8 cellular contexts compared by ENCODE assay signal in genomic region chr3:43286115-43286885, GRCh38. TPM values are rescaled to one million over a fixed set of nuclear protein-coding genes. Genes with fewer than 3 reads are reported as not detected.
DNase-seq lines count a peak whose midpoint lies in the region; ATAC-seq, FAIRE-seq and TF ChIP-seq lines count a peak whose summit lies in the region.

Gene SNRK, plus strand, starts transcription at chr3:43286540. Its CDS starts 16,664 bp downstream, at chr3:43303204.

- H3K4me3 ChIP-seq in BLaER1 treated with 17β-estradiol and CSF1 and Interleukin-3, amounts not matched to agents 10 nM and 100 nM: peak within 1 kb of the TSS; percentile 74 to 95 (median 88)
- H3K4me3 ChIP-seq in H1 (ENCODE audit: extremely low read depth in 1 of 4, insufficient read depth in 2 of 4, low read depth in 3 of 4, low read length in 4 of 4) (peak within 1 kb of the TSS; percentile 71 to 84 (median 78)), mesendoderm (ENCODE audit: low read length) (peak within 1 kb of the TSS; percentile 62)

- no peaks in the 10 kb centered on the region for H3K27me3 ChIP-seq in BLaER1 treated with 17β-estradiol and CSF1 and Interleukin-3, amounts not matched to agents 10 nM and 100 nM
- no peaks in the 10 kb centered on the region for H3K27me3 ChIP-seq in H1 (replicated peaks in 1 of 4; ENCODE audit: control insufficient read depth in 3 of 4, extremely low read depth in 1 of 4, insufficient read depth in 3 of 4, low read length in 3 of 4)
- H3K27me3 ChIP-seq in mesendoderm (ENCODE audit: insufficient read depth, low read length, poor library complexity): no peaks in the 10 kb centered on the region

- H3K23ac ChIP-seq in H1 (ENCODE audit: insufficient read length): no peak within 1 kb of the TSS
- no peak within 1 kb of the TSS for H3K23ac ChIP-seq in mesendoderm (ENCODE audit: low read length)

- peak within 1 kb of the TSS; percentile 88 to 98 (median 93) for H3K4me2 ChIP-seq in BLaER1 treated with 17β-estradiol and CSF1 and Interleukin-3, amounts not matched to agents 10 nM and 100 nM
- peak within 1 kb of the TSS; percentile 86 to 87 for H3K4me2 ChIP-seq in H1 (ENCODE audit: insufficient read depth in 1 of 2, low read depth in 2 of 2, low read length in 2 of 2)
- peak within 1 kb of the TSS; percentile 91 for H3K4me2 ChIP-seq in mesendoderm (ENCODE audit: low read length)

- H4K20me1 ChIP-seq in BLaER1 treated with 17β-estradiol and CSF1 and Interleukin-3, amounts not matched to agents 10 nM and 100 nM: peaks cover 17 to 45% (median 40%) of the 10 kb centered on the region in 11 experiments; a peak in 17 of 22 replicates
- H4K20me1 ChIP-seq in H1 (replicated peaks in 1 of 2; ENCODE audit: control insufficient read depth in 1 of 2, insufficient read depth in 2 of 2, low read length in 2 of 2): peaks cover 5 to 9% of the 10 kb centered on the region in 2 experiments

- H3K79me2 ChIP-seq in H1 (ENCODE audit: control insufficient read depth in 1 of 2, insufficient read depth in 2 of 2, low read length in 2 of 2) (peaks cover 0 to 41% of the 10 kb centered on the region in 2 experiments; a peak in 2 of 4 replicates), mesendoderm (ENCODE audit: control insufficient read depth, insufficient read depth, low read length) (peaks cover 17% of the 10 kb centered on the region)

- POLR2A ChIA-PET in H1 (lab: Charles Lee; ENCODE audit: partially characterized antibody): interaction anchor here (0.6 to 1.7 kb wide), 4 partner anchors 11 to 587 kb away, joined by 3 to 6 read pairs (median 4); no protein-coding TSS in a partner anchor

- peak within 1 kb of the TSS; percentile 89 to 96 (median 93) for H3K27ac ChIP-seq in BLaER1 treated with 17β-estradiol and CSF1 and Interleukin-3, amounts not matched to agents 10 nM and 100 nM
- peak within 1 kb of the TSS; percentile 70; the same call in 1 of the 2 replicates for H3K27ac ChIP-seq in H1 (ENCODE audit: low read depth, low read length)
- H3K27ac ChIP-seq in mesendoderm (ENCODE audit: low read depth, low read length): peak within 1 kb of the TSS; percentile 44

- no peak within 1 kb of the TSS for H2BK20ac ChIP-seq in H1 (ENCODE audit: low read length)

- H4K8ac ChIP-seq in H1 (ENCODE audit: extremely low read depth, insufficient read depth, low read length) (peak within 1 kb of the TSS; percentile 82), mesendoderm (ENCODE audit: low read depth, low read length) (peak within 1 kb of the TSS; percentile 70)

- H3K4ac ChIP-seq in H1 (replicated peaks; ENCODE audit: insufficient read length, low read depth, low read length) (no peak within 1 kb of the TSS), mesendoderm (ENCODE audit: low read depth, low read length) (peak within 1 kb of the TSS; percentile 78)

- TF ChIP-seq POLR2A in H1 (IDR thresholded peaks at IDR 0.05; ENCODE audit: control extremely low read depth in 1 of 2, low read depth in 2 of 2, low read length in 2 of 2): peak in 1 of 2 experiments; percentile 11; a peak in 1 of 3 replicates

- H3K56ac ChIP-seq in H1 (replicated peaks; ENCODE audit: insufficient read length, low read depth, low read length) (no peak within 1 kb of the TSS), mesendoderm (ENCODE audit: low read length) (peak within 1 kb of the TSS; percentile 88)

- H4K5ac ChIP-seq in H1 (ENCODE audit: insufficient read length, low read depth, low read length): peak within 1 kb of the TSS; percentile 70
- no peak within 1 kb of the TSS for H4K5ac ChIP-seq in mesendoderm (ENCODE audit: low read length)

- H3K23me2 ChIP-seq in H1 (ENCODE audit: low read depth, low read length): peaks cover 4% of the 10 kb centered on the region

- DNase-seq in NCI-H774 (lab: John Stamatoyannopoulos, UW) (peak; percentile 50), H1 (ENCODE audit: low read depth in 1 of 2, low spot score in 2 of 2) (peak; percentile 44 to 99), mesendoderm (peak; percentile 84)
- peak; percentile 79 to 88 for DNase-seq in activated CD8-positive, alpha-beta memory T cell treated with anti-CD3 and anti-CD28 coated beads for 4 hours (ENCODE audit: low read depth in 2 of 2)
- DNase-seq in stimulated activated CD8-positive, alpha-beta memory T cell treated with anti-CD3 and anti-CD28 coated beads, Interleukin-15, amount 100 ng/mL, for 1 hour (ENCODE audit: low read depth): peak; percentile 91

- H3K36me3 ChIP-seq in BLaER1 treated with 17β-estradiol and CSF1 and Interleukin-3, amounts not matched to agents 10 nM and 100 nM: peaks cover 0 to 17% (median 6%) of the 10 kb centered on the region in 11 experiments; a peak in 9 of 22 replicates
- H3K36me3 ChIP-seq in H1 (ENCODE audit: control insufficient read depth in 2 of 4, insufficient read depth in 4 of 4, low read length in 3 of 4): peaks cover 0 to 5% (median 1%) of the 10 kb centered on the region in 4 experiments; a peak in 2 of 8 replicates
- no peaks in the 10 kb centered on the region for H3K36me3 ChIP-seq in mesendoderm (ENCODE audit: control insufficient read depth, insufficient read depth, low read length)

- CTCF ChIA-PET in H1 (lab: Charles Lee; ENCODE audit: partially characterized antibody): interaction anchor here (1.0 to 1.4 kb wide), 3 partner anchors 10 to 62 kb away, joined by 4 to 6 read pairs (median 4); no protein-coding TSS in a partner anchor

- no peak for TF ChIP-seq RAD21 in H1 (IDR thresholded peaks at IDR 0.05 in 1 of 2, conservative IDR thresholded peaks at IDR 0.05 in 1 of 2; ENCODE audit: low read depth in 2 of 2, low read length in 2 of 2)

- H2BK12ac ChIP-seq in H1 (ENCODE audit: low read depth, low read length): no peak within 1 kb of the TSS

- TF ChIP-seq EP300 in H1 (IDR thresholded peaks at IDR 0.05; ENCODE audit: borderline replicate concordance in 1 of 2, low read depth in 2 of 2, low read length in 2 of 2): no peak; a peak in 1 of 3 replicates

- H3K14ac ChIP-seq in H1 (ENCODE audit: insufficient read length): no peak within 1 kb of the TSS

- H3K79me1 ChIP-seq in H1 (ENCODE audit: low read depth, low read length) (peaks cover 2% of the 10 kb centered on the region; the same call in 1 of the 2 replicates), mesendoderm (ENCODE audit: low read length) (peaks cover 15% of the 10 kb centered on the region)

- H2AK5ac ChIP-seq in H1 (ENCODE audit: low read depth, low read length) (no peak within 1 kb of the TSS), mesendoderm (ENCODE audit: low read length) (no peak within 1 kb of the TSS)

- peak within 1 kb of the TSS; percentile 93 to 97 (median 95) for H3K9ac ChIP-seq in BLaER1 treated with 17β-estradiol and CSF1 and Interleukin-3, amounts not matched to agents 10 nM and 100 nM
- H3K9ac ChIP-seq in H1 (replicated peaks in 1 of 4; ENCODE audit: extremely low read depth in 1 of 4, low read depth in 3 of 4, low read length in 3 of 4) (peak within 1 kb of the TSS; percentile 71 to 84 (median 76); a peak in 6 of 7 replicates), mesendoderm (ENCODE audit: low read length) (peak within 1 kb of the TSS; percentile 74)

- ATAC-seq in GM19025 (IDR thresholded peaks at IDR 0.05; ENCODE audit: low read depth, unreplicated experiment) (peak; percentile 89), HG03342 (IDR thresholded peaks at IDR 0.05; ENCODE audit: unreplicated experiment) (peak; percentile 86)

- H2BK120ac ChIP-seq in H1 (replicated peaks; ENCODE audit: low read depth, low read length): peak within 1 kb of the TSS; percentile 10
- H2BK120ac ChIP-seq in mesendoderm (ENCODE audit: low read depth, low read length): peak within 1 kb of the TSS; percentile 64

- FAIRE-seq in H1 (lab: Jason Lieb, UNC): no peak

- H2BK15ac ChIP-seq in H1 (ENCODE audit: low read length) (no peak within 1 kb of the TSS), mesendoderm (replicated peaks; ENCODE audit: low read depth) (no peak within 1 kb of the TSS)

- peak within 1 kb of the TSS; percentile 25 for H4K91ac ChIP-seq in H1 (replicated peaks; ENCODE audit: insufficient read length, low read length)

- H3K4me1 ChIP-seq in BLaER1 treated with 17β-estradiol and CSF1 and Interleukin-3, amounts not matched to agents 10 nM and 100 nM: peaks cover 35 to 48% (median 44%) of the 10 kb centered on the region in 10 experiments
- H3K4me1 ChIP-seq in H1 (replicated peaks in 1 of 4; ENCODE audit: control insufficient read depth in 3 of 4, insufficient read depth in 4 of 4, low read length in 3 of 4) (peaks cover 3 to 12% (median 7%) of the 10 kb centered on the region in 4 experiments; a peak in 6 of 7 replicates), mesendoderm (ENCODE audit: control insufficient read depth, low read depth, low read length) (peaks cover 2% of the 10 kb centered on the region)

- no peaks in the 10 kb centered on the region for H3K9me3 ChIP-seq in BLaER1 treated with 17β-estradiol and CSF1 and Interleukin-3, amounts not matched to agents 10 nM and 100 nM (replicated peaks in 1 of 11)
- H3K9me3 ChIP-seq in H1 (ENCODE audit: insufficient read depth in 2 of 2, low read depth in 1 of 2, low read length in 1 of 2): no peaks in the 10 kb centered on the region

- H2BK5ac ChIP-seq in H1 (ENCODE audit: low read depth, low read length) (peak within 1 kb of the TSS; percentile 61; the same call in 1 of the 2 replicates), mesendoderm (ENCODE audit: low read length) (no peak within 1 kb of the TSS)

- no peak for TF ChIP-seq CTCF in H1 (IDR thresholded peaks at IDR 0.05; ENCODE audit: control extremely low read depth in 1 of 3, insufficient read depth in 1 of 3, low read depth in 1 of 3, low read length in 3 of 3)

- peak within 1 kb of the TSS; percentile 88 for H2AFZ ChIP-seq in H1 (ENCODE audit: low read length)

- peak within 1 kb of the TSS; percentile 28; the same call in 1 of the 2 replicates for H3K18ac ChIP-seq in H1 (ENCODE audit: extremely low read depth, low read length)
- peak within 1 kb of the TSS; percentile 92 for H3K18ac ChIP-seq in mesendoderm (ENCODE audit: low read length)

- 1% methylated on average over 60 of the region's 99 CpGs; no CpG with 5 or more reads in 1 of the 2 experiments for WGBS in H1 (ENCODE audit: extremely low coverage in 1 of 2, insufficient coverage in 1 of 2, insufficient read length in 1 of 2, insufficient replicate concordance in 2 of 2, low coverage in 1 of 2, low lambda C conversion rate in 2 of 2, missing lambda C conversion rate in 1 of 2), 2 experiments
- WGBS in mesendoderm (ENCODE audit: extremely low coverage, insufficient coverage, low lambda C conversion rate): no CpG with 5 or more reads among the region's 99 CpGs

TF ChIP-seq in H1, 55 proteins besides CTCF, POLR2A, EP300 and RAD21 (continues in another document):
- TF ChIP-seq TAF1 (IDR thresholded peaks at IDR 0.05; ENCODE audit: low read depth, low read length): peak; percentile 79

RNA-seq across cellular contexts. Expression of gene SNRK, which starts in this region (rescaled TPM):
- total RNA-seq in H1 (2021; fragmentation: NEBNext Ultra II Directional; extraction: Animal tissue kit (Norgen Biotek cat#: 25700)): 11.7 and 11.9 TPM in 2 replicates
- polyA plus RNA-seq in H1 (2011; rRNA removed): 3.6 and 4.4 TPM in 2 replicates
- 5.2 TPM for polyA plus RNA-seq in H1 (2011; cell fraction: cytosol; rRNA removed)
- polyA plus RNA-seq in H1 (2011; cell fraction: nucleus; rRNA removed): 8.7 TPM
- polyA plus RNA-seq in H1 (2012, experiment 1 of 2): 5.7 to 7.5 TPM (median 6.6 TPM) in 4 replicates
- 0.92 TPM for polyA plus RNA-seq in H1 (2012, experiment 2 of 2)
- 4.6 TPM for polyA plus RNA-seq in H1 (2013, experiment 1 of 2)
- 4.4 TPM for polyA plus RNA-seq in H1 (2013, experiment 2 of 2)
- polyA minus RNA-seq in H1 (2011; rRNA and poly(A)+ RNA removed): 17.6 and 24.1 TPM in 2 replicates
- 11.5 TPM for polyA minus RNA-seq in H1 (2011; cell fraction: cytosol; rRNA and poly(A)+ RNA removed)
- 29.3 TPM for polyA minus RNA-seq in H1 (2011; cell fraction: nucleus; rRNA and poly(A)+ RNA removed)
- polyA plus RNA-seq in mesendoderm (2013, experiment 1 of 2): 4.5 TPM
- 4.4 TPM for polyA plus RNA-seq in mesendoderm (2013, experiment 2 of 2)

Comparison
In these comparisons a context has a peak if more than half of its experiments do, and no peak if none do; other contexts are left out.
1. Peak in every context shown above with its lines: DNase-seq, ATAC-seq, H3K4me3 ChIP-seq and H3K27ac ChIP-seq.